Comparison of ENCODE assay signal across 10 cellular contexts in genomic region chr7:148481147-148481526, GRCh38.
"Had no signal": no experiment of that assay in that cellular context is flagged by ENCODE, and none has a peak within 500 bp of the region (broad histone marks: within the 10 kb centered on the region; RNA-seq: fewer than 3 reads in every experiment).

No MANE protein-coding gene starts in this region.

- H3K36me3 Mint-ChIP-seq: activated naive CD4-positive, alpha-beta T cell treated with anti-CD3 and anti-CD28 coated beads, Interleukin-2, amount 10 ng/mL, durations not matched to agents 7 days and 5 days had no signal

- H3K27ac ChIP-seq: hepatocyte, left ventricle myocardium inferior, pancreas had no signal

- H3K4me3 ChIP-seq: hepatocyte, left ventricle myocardium inferior, pancreas had no signal

- DNase-seq: activated CD4-positive, CD25-positive, alpha-beta regulatory T cell treated with anti-CD3 and anti-CD28 coated beads, Interleukin-2, amount 50 U/mL, for 72 hours; activated naive CD4-positive, alpha-beta T cell treated with anti-CD3 and anti-CD28 coated beads, Interleukin-2, amount 10 ng/mL, durations not matched to agents 7 days and 5 days; activated T-cell treated with anti-CD3 and anti-CD28 coated beads for 4 hours; left ventricle myocardium inferior; nephron progenitor cell; pancreas; stimulated activated CD4-positive, alpha-beta T cell treated with anti-CD3 and anti-CD28 coated beads, Interleukin-12 subunit alpha, Interleukin-12 subunit beta, amount 100 ng/mL, for 4 hours; stimulated activated CD4-positive, alpha-beta T cell treated with anti-CD3 and anti-CD28 coated beads, Interleukin-2, amount 100 ng/mL, for 24 hours; T-helper 1 cell had no signal

- H3K4me1 ChIP-seq: left ventricle myocardium inferior, pancreas had no signal

- ATAC-seq: pancreas had no signal

- H3K36me3 ChIP-seq: left ventricle myocardium inferior, pancreas had no signal

- H3K9me3 ChIP-seq: left ventricle myocardium inferior, pancreas had no signal

- H3K27ac Mint-ChIP-seq: activated naive CD4-positive, alpha-beta T cell treated with anti-CD3 and anti-CD28 coated beads, Interleukin-2, amount 10 ng/mL, durations not matched to agents 7 days and 5 days; nephron progenitor cell had no signal

- H3K4me2 ChIP-seq: hepatocyte had no signal

- H3K4me3 Mint-ChIP-seq: activated naive CD4-positive, alpha-beta T cell treated with anti-CD3 and anti-CD28 coated beads, Interleukin-2, amount 10 ng/mL, durations not matched to agents 7 days and 5 days had no signal

- H3K9me3 Mint-ChIP-seq: activated naive CD4-positive, alpha-beta T cell treated with anti-CD3 and anti-CD28 coated beads, Interleukin-2, amount 10 ng/mL, durations not matched to agents 7 days and 5 days had no signal

- H3K27me3 ChIP-seq: hepatocyte, pancreas had no signal
